In the genomic region with DNA sequence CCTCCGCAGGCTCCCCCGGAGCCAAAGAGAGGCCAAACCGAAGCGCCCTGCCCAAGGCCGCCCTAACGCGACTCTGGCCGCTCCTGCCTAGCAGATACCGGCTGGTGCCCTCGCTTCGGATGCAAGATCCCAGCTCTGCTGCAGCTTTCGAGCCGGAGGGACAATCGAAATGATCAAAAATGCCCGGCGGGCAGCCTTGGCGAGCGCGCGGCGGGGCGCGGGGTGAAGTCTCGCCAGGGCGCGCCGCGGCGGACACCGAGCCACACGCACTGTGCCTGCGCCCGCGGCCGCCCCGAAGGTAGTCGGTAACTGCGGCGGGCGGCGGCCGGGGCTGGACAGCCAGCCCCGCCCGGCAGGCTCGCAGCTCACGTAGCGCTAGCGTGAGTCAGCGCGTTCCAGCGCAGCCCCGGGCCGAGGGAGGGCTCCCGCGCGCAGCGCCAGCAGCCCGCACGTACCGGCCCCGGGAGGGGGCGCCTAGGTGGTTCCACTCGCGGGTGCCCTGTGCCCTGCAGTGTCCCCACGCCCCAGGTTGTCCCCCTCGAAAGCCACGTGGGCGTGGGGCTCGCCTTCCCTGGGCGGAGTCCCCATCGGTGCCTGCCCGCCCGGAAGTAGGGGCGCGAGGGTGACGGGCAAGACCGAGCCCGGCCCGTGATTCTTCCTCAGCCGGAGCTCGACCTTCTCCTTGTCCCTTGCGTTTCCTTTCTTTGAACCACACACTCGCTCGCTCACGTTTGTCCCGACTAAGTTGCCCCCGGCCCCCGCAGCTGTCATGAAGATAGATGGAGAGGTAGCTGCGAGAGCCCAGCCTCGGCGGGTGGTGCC, we compare ENCODE assay signal across 8 cellular contexts.
DNase-seq lines count a peak whose midpoint lies in the region; ATAC-seq and TF ChIP-seq lines count a peak whose summit lies in the region.

No MANE protein-coding gene starts in this region.

- in situ Hi-C loops in SK-MEL-5 (cut with HindIII; ENCODE audit: low pct_unique_long_range_greater_than_20kb, low sequenced_read_pairs): no loop called here

- DNase-seq in COLO829 (ENCODE audit: low spot score): peak; percentile 54
- peak; percentile 27 for DNase-seq in SK-MEL-5 (ENCODE audit: low read depth, low spot score)
- peak; percentile 59 to 82 (median 73) for DNase-seq in adrenal gland
- DNase-seq in left cardiac atrium: peak; percentile 86

- H3K27me3 ChIP-seq in adrenal gland (peaks cover 3% of the 10 kb centered on the region), parathyroid adenoma (ENCODE audit: control insufficient read depth, insufficient read depth, low read length) (no peaks in the 10 kb centered on the region)

- TF ChIP-seq CTCF in adrenal gland (IDR thresholded peaks at IDR 0.05) (peak in 1 of 6 experiments; percentile 16), parathyroid adenoma (IDR thresholded peaks at IDR 0.05) (no peak)

- H3K4me3 ChIP-seq in adrenal gland: peak overlapping the region in 3 of 4 donors; percentile 11 to 62 (median 20)
- H3K4me3 ChIP-seq in parathyroid adenoma (ENCODE audit: low read depth, low read length): peak overlapping the region; percentile 71
- H3K4me3 ChIP-seq in urinary bladder (ENCODE audit: low read depth, low read length): peak overlapping the region; percentile 50

- H3K36me3 ChIP-seq in adrenal gland (replicated peaks in 1 of 2) (no peaks in the 10 kb centered on the region), parathyroid adenoma (ENCODE audit: control insufficient read depth, insufficient read depth, low read length) (no peaks in the 10 kb centered on the region), urinary bladder (ENCODE audit: insufficient read depth) (no peaks in the 10 kb centered on the region)

- ATAC-seq in GM19328 (IDR thresholded peaks at IDR 0.05; ENCODE audit: unreplicated experiment): peak; percentile 81
- peak; percentile 68 for ATAC-seq in HG03439 (IDR thresholded peaks at IDR 0.05; ENCODE audit: unreplicated experiment)
- ATAC-seq in left cardiac atrium: peak; percentile 96 to 98

- H3K9me3 ChIP-seq in adrenal gland (replicated peaks in 1 of 3) (no peaks in the 10 kb centered on the region), parathyroid adenoma (ENCODE audit: control insufficient read depth, low read length) (no peaks in the 10 kb centered on the region)

- 1 to 3% (median 2%) methylated on average over 24 to 91 of the region's 91 CpGs for whole genome bisulfite sequencing in adrenal gland, 4 donors
- WGBS in urinary bladder: 3% methylated on average over 91 of the region's 91 CpGs

- peak overlapping the region; percentile 80 for H2AFZ ChIP-seq in parathyroid adenoma

- intact Hi-C loops in adrenal gland (cut with DNase I) (no loop called here), left cardiac atrium (cut with DNase I) (loop anchor here (5.0 to 10.0 kb wide), 2 partner anchors 123 to 175 kb away; no protein-coding TSS in a partner anchor)

- no peak overlapping the region for H3K9ac ChIP-seq in parathyroid adenoma

- no peaks in the 10 kb centered on the region for H3K79me2 ChIP-seq in parathyroid adenoma

- H3K27ac ChIP-seq in adrenal gland: peak overlapping the region in 2 of 5 donors; percentile 63 to 77
- H3K27ac ChIP-seq in parathyroid adenoma: no peak overlapping the region
- peak overlapping the region; percentile 91 for H3K27ac ChIP-seq in urinary bladder (ENCODE audit: low read depth)

- H3K4me1 ChIP-seq in adrenal gland (replicated peaks in 1 of 2) (peaks cover 5 to 7% of the 10 kb centered on the region in 2 donors), parathyroid adenoma (no peaks in the 10 kb centered on the region), urinary bladder (ENCODE audit: insufficient read depth) (no peaks in the 10 kb centered on the region)

- peak in 1 of 2 donors; percentile 17 for TF ChIP-seq POLR2A in adrenal gland (IDR thresholded peaks at IDR 0.05)

- H3K4me2 ChIP-seq in parathyroid adenoma (ENCODE audit: low read length): peak overlapping the region; percentile 87

Comparison
In these comparisons a context has a peak if more than half of its experiments do, and no peak if none do; other contexts are left out.
1. DNase-seq: peak in every context shown above with its lines; median percentile 86 in left cardiac atrium; 73 in adrenal gland; 54 in COLO829; 27 in SK-MEL-5.
2. H3K4me3 ChIP-seq: peak in every context shown above with its lines; median percentile 71 in parathyroid adenoma; 50 in urinary bladder; 20 in adrenal gland.
3. intact Hi-C loops: an anchor here in left cardiac atrium (5.0 to 10.0 kb wide); none called in adrenal gland.